1 cellular context compared by ENCODE assay signal in the genomic region with DNA sequence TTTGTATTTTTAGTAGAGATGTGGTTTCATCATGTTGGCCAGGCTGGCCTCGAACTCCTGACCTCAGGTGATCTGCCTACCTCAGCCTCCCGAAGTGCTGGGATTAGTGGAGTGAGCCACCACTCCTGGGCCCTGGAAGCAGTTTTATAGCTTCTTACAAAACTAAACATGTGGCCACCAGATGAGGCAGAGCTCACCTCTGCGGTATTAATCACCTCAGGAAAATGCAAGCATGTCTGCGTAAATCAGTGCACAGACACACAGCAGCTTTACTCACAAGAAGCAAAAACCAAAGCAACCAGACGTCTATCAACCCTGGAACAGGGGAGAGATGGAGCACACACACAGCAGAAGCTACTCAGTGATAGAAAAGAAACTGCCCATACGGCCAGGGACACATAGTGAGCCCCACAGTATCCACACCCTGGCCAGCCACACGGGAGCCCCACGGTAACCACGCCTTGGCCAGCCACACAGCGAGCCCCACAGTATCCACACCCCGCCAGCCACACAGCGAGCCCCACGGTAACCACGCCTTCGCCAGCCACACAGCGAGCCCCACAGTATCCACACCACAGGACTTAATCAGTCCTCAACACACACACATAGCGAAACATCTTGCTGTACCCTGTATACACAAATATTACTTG.
TF ChIP-seq lines count a peak whose summit lies in the region.

No MANE protein-coding gene starts in this region.

TF ChIP-seq in HepG2, 621 proteins besides CTCF, POLR2A, EP300 and RAD21:
- no peak for TF ChIP-seq ZNF652 (CRISPR knock-in tag; IDR thresholded peaks at IDR 0.05; ENCODE audit: borderline replicate concordance, low read depth)
- no peak for TF ChIP-seq ZNF33A (CRISPR knock-in tag; IDR thresholded peaks at IDR 0.05; ENCODE audit: borderline replicate concordance)
- no peak for TF ChIP-seq IRX3 (CRISPR knock-in tag; IDR thresholded peaks at IDR 0.05; ENCODE audit: borderline replicate concordance, low read depth)
- TF ChIP-seq, protein P1, sequence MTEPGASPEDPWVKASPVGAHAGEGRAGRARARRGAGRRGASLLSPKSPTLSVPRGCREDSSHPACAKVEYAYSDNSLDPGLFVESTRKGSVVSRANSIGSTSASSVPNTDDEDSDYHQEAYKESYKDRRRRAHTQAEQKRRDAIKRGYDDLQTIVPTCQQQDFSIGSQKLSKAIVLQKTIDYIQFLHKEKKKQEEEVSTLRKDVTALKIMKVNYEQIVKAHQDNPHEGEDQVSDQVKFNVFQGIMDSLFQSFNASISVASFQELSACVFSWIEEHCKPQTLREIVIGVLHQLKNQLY (CRISPR knock-in tag; IDR thresholded peaks at IDR 0.05), result no peak
- TF ChIP-seq NFIC (IDR thresholded peaks at IDR 0.05; ENCODE audit: low read length), result no peak
- no peak for TF ChIP-seq ZNF749 (CRISPR knock-in tag; IDR thresholded peaks at IDR 0.05; ENCODE audit: borderline replicate concordance)
- TF ChIP-seq, protein P2, sequence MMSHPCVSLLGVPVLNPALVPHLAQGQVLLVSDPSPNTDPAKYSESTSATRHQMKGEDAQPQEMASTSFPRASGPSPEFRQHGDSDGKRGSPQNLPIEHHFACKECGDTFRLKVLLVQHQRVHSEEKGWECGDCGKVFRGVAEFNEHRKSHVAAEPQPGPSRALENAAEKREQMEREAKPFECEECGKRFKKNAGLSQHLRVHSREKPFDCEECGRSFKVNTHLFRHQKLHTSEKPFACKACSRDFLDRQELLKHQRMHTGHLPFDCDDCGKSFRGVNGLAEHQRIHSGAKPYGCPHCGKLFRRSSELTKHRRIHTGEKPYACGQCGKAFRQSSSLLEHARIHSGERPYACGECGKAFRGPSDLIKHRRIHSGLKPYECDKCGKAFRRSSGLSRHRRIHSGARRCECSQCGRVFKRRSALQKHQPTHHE (CRISPR knock-in tag; IDR thresholded peaks at IDR 0.05; ENCODE audit: borderline replicate concordance), result no peak
- TF ChIP-seq ZNF207 (IDR thresholded peaks at IDR 0.05; ENCODE audit: borderline replicate concordance), result no peak
- TF ChIP-seq ZNF766 (CRISPR knock-in tag; IDR thresholded peaks at IDR 0.05; ENCODE audit: borderline replicate concordance), result no peak
- TF ChIP-seq, protein P3, sequence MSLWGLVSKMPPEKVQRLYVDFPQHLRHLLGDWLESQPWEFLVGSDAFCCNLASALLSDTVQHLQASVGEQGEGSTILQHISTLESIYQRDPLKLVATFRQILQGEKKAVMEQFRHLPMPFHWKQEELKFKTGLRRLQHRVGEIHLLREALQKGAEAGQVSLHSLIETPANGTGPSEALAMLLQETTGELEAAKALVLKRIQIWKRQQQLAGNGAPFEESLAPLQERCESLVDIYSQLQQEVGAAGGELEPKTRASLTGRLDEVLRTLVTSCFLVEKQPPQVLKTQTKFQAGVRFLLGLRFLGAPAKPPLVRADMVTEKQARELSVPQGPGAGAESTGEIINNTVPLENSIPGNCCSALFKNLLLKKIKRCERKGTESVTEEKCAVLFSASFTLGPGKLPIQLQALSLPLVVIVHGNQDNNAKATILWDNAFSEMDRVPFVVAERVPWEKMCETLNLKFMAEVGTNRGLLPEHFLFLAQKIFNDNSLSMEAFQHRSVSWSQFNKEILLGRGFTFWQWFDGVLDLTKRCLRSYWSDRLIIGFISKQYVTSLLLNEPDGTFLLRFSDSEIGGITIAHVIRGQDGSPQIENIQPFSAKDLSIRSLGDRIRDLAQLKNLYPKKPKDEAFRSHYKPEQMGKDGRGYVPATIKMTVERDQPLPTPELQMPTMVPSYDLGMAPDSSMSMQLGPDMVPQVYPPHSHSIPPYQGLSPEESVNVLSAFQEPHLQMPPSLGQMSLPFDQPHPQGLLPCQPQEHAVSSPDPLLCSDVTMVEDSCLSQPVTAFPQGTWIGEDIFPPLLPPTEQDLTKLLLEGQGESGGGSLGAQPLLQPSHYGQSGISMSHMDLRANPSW (CRISPR knock-in tag; IDR thresholded peaks at IDR 0.05; ENCODE audit: borderline replicate concordance), result no peak
- TF ChIP-seq HDAC6 (IDR thresholded peaks at IDR 0.05; ENCODE audit: low read depth, low read length), result no peak
- TF ChIP-seq TCF7L2 (IDR thresholded peaks at IDR 0.05; ENCODE audit: low read depth, low read length), result no peak
- no peak for TF ChIP-seq ARHGAP35 (CRISPR knock-in tag; IDR thresholded peaks at IDR 0.05; ENCODE audit: borderline replicate concordance)
- TF ChIP-seq, protein P4, sequence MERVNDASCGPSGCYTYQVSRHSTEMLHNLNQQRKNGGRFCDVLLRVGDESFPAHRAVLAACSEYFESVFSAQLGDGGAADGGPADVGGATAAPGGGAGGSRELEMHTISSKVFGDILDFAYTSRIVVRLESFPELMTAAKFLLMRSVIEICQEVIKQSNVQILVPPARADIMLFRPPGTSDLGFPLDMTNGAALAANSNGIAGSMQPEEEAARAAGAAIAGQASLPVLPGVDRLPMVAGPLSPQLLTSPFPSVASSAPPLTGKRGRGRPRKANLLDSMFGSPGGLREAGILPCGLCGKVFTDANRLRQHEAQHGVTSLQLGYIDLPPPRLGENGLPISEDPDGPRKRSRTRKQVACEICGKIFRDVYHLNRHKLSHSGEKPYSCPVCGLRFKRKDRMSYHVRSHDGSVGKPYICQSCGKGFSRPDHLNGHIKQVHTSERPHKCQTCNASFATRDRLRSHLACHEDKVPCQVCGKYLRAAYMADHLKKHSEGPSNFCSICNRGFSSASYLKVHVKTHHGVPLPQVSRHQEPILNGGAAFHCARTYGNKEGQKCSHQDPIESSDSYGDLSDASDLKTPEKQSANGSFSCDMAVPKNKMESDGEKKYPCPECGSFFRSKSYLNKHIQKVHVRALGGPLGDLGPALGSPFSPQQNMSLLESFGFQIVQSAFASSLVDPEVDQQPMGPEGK (CRISPR knock-in tag; IDR thresholded peaks at IDR 0.05), result no peak
- no peak for TF ChIP-seq ZNF839 (CRISPR knock-in tag; IDR thresholded peaks at IDR 0.05; ENCODE audit: borderline replicate concordance)
- TF ChIP-seq ZNF501 (CRISPR knock-in tag; IDR thresholded peaks at IDR 0.05), result no peak
- no peak for TF ChIP-seq ZNF552 (CRISPR knock-in tag; IDR thresholded peaks at IDR 0.05; ENCODE audit: borderline replicate concordance)
- TF ChIP-seq ZFP90 (CRISPR knock-in tag; IDR thresholded peaks at IDR 0.05; ENCODE audit: borderline replicate concordance), result no peak
- no peak for TF ChIP-seq RBM39 (IDR thresholded peaks at IDR 0.05; ENCODE audit: low read depth, low read length, poor library complexity, severe bottlenecking)
TF ChIP-seq in HepG2: peak in this region for 0.
